1 cellular context compared by ENCODE assay signal in genomic region chr3:57659004-57659672, GRCh38.
TF ChIP-seq lines count a peak whose summit lies in the region.

No MANE protein-coding gene starts in this region.

TF ChIP-seq in SK-N-SH, 30 proteins besides CTCF, POLR2A, EP300 and RAD21 (continued from another document):
- TF ChIP-seq REST (IDR thresholded peaks at IDR 0.05; ENCODE audit: low read depth, low read length) (no peak), ZBTB33 (IDR thresholded peaks at IDR 0.05; ENCODE audit: borderline replicate concordance, low read depth) (no peak), USF2 (IDR thresholded peaks at IDR 0.05; ENCODE audit: borderline replicate concordance, low read depth, low read length) (no peak), POLR2AphosphoS5 (IDR thresholded peaks at IDR 0.05; ENCODE audit: low read depth, low read length) (no peak), GABPA (IDR thresholded peaks at IDR 0.05; ENCODE audit: low read depth) (no peak), TEAD4 (IDR thresholded peaks at IDR 0.05; ENCODE audit: borderline replicate concordance, insufficient read depth) (no peak), USF1 (IDR thresholded peaks at IDR 0.05; ENCODE audit: borderline replicate concordance, low read depth) (no peak), TCF12 (IDR thresholded peaks at IDR 0.05) (no peak), NRF1 (IDR thresholded peaks at IDR 0.05; ENCODE audit: low read depth, low read length) (no peak)
